In the genomic region with DNA sequence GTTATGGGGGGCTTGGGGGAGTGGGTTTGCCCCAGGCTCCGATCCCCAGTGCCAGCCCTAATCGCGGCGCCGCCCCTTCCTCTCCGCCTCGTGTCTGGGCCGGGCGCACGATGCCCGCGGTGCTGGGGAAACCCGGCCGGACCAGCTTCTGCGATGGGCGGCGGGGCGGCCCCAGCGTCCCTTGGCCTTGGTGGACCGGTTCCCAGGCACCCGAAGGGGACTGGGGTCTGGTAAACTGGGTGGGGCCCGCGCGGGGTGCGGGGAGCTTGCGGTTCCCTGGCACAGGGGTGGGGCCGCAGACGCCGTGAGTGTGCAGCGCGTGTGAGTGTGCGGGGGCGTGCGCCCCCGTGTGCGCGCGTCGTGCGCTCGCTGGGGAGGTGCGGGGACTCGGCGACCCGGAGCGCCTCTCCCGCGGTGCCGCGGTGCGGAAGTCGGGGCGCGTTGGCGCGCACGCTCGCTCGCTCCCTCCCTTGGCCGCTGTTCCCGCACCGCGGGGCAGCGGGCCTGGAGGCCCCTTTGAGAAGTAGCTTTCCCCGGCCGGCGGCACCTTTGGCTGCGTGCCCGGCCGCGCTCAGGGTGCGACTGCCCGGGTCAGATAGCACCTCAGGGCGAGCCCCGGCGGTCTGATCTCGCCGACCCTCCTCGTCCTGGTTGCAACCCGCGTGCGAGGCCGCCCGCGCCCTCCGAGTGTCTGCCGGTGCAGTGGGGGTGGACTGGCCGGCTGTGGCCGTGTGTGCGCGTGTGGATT, we compare ENCODE assay signal across 1 cellular context.
TF ChIP-seq lines count a peak whose summit lies in the region.

No MANE protein-coding gene starts in this region.

TF ChIP-seq in HepG2, 621 proteins besides CTCF, POLR2A, EP300 and RAD21 (continued from another document and continues in another):
- TF ChIP-seq, protein P1, sequence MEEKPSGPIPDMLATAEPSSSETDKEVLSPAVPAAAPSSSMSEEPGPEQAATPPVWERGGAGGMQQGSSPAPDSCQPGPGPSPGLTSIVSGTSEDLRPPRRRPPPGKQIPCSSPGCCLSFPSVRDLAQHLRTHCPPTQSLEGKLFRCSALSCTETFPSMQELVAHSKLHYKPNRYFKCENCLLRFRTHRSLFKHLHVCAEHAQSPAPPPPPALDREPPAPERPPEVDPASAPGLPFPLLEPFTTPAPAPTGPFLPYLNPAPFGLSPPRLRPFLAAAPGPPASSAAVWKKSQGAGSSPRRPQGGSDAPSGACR (CRISPR knock-in tag; IDR thresholded peaks at IDR 0.05): no peak; the same call in 1 of the 2 replicates
- TF ChIP-seq REL (CRISPR knock-in tag; conservative IDR thresholded peaks at IDR 0.05) (no peak), HHEX (CRISPR knock-in tag; IDR thresholded peaks at IDR 0.05) (no peak), FOXJ3 (CRISPR knock-in tag; IDR thresholded peaks at IDR 0.05; ENCODE audit: borderline replicate concordance) (no peak), ZFP41 (CRISPR knock-in tag; IDR thresholded peaks at IDR 0.05; ENCODE audit: borderline replicate concordance) (no peak), NRL (CRISPR knock-in tag; IDR thresholded peaks at IDR 0.05; ENCODE audit: borderline replicate concordance) (peak; percentile 67; the same call in 1 of the 2 replicates), ZNF207 (IDR thresholded peaks at IDR 0.05; ENCODE audit: borderline replicate concordance) (no peak), HINFP (CRISPR knock-in tag; IDR thresholded peaks at IDR 0.05; ENCODE audit: low read depth) (no peak), ZNF777 (CRISPR knock-in tag; IDR thresholded peaks at IDR 0.05) (peak; percentile 86), ZNF589 (CRISPR knock-in tag; conservative IDR thresholded peaks at IDR 0.05) (no peak), NR2F1 (CRISPR knock-in tag; IDR thresholded peaks at IDR 0.05) (no peak), SRSF4 (IDR thresholded peaks at IDR 0.05; ENCODE audit: low read depth, low read length, poor library complexity, severe bottlenecking) (no peak), RFXANK (CRISPR knock-in tag; IDR thresholded peaks at IDR 0.05) (no peak), ZSCAN12 (CRISPR knock-in tag; IDR thresholded peaks at IDR 0.05) (no peak), ZNF235 (CRISPR knock-in tag; IDR thresholded peaks at IDR 0.05; ENCODE audit: borderline replicate concordance) (no peak), TSC22D2 (CRISPR knock-in tag; IDR thresholded peaks at IDR 0.05; ENCODE audit: borderline replicate concordance) (no peak), POGZ (CRISPR knock-in tag; IDR thresholded peaks at IDR 0.05) (no peak), ZNF577 (CRISPR knock-in tag; IDR thresholded peaks at IDR 0.05; ENCODE audit: borderline replicate concordance, low read depth) (no peak), MTF1 (CRISPR knock-in tag; IDR thresholded peaks at IDR 0.05) (no peak), THYN1 (CRISPR knock-in tag; IDR thresholded peaks at IDR 0.05; ENCODE audit: borderline replicate concordance, low read depth) (no peak), CBX1 (IDR thresholded peaks at IDR 0.05; ENCODE audit: low read depth) (no peak), KAT8 (CRISPR knock-in tag; IDR thresholded peaks at IDR 0.05) (no peak), KDM6A (CRISPR knock-in tag; IDR thresholded peaks at IDR 0.05; ENCODE audit: low read depth) (no peak), SRSF1 (optimal IDR thresholded peaks at IDR 0.05; ENCODE audit: low read depth, low read length) (no peak), ZNF704 (CRISPR knock-in tag; IDR thresholded peaks at IDR 0.05; ENCODE audit: borderline replicate concordance) (no peak), SNAPC4 (CRISPR knock-in tag; IDR thresholded peaks at IDR 0.05) (no peak), HNRNPUL1 (IDR thresholded peaks at IDR 0.05; ENCODE audit: low read depth, low read length) (no peak), PRMT3 (CRISPR knock-in tag; IDR thresholded peaks at IDR 0.05; ENCODE audit: borderline replicate concordance, low read depth) (no peak), XBP1 (CRISPR knock-in tag; IDR thresholded peaks at IDR 0.05) (no peak), KLF13 (CRISPR knock-in tag; IDR thresholded peaks at IDR 0.05) (no peak), ZNF615 (CRISPR knock-in tag; IDR thresholded peaks at IDR 0.05; ENCODE audit: borderline replicate concordance) (no peak), ZFY (CRISPR knock-in tag; IDR thresholded peaks at IDR 0.05) (peak; percentile 76), NFYB (CRISPR knock-in tag; IDR thresholded peaks at IDR 0.05) (peak; percentile 3; the same call in 1 of the 2 replicates), BRF2 (CRISPR knock-in tag; IDR thresholded peaks at IDR 0.05) (no peak), E2F2 (CRISPR knock-in tag; IDR thresholded peaks at IDR 0.05; ENCODE audit: borderline replicate concordance) (no peak), DNMT3B (CRISPR knock-in tag; conservative IDR thresholded peaks at IDR 0.05) (no peak)
- TF ChIP-seq, protein P2, sequence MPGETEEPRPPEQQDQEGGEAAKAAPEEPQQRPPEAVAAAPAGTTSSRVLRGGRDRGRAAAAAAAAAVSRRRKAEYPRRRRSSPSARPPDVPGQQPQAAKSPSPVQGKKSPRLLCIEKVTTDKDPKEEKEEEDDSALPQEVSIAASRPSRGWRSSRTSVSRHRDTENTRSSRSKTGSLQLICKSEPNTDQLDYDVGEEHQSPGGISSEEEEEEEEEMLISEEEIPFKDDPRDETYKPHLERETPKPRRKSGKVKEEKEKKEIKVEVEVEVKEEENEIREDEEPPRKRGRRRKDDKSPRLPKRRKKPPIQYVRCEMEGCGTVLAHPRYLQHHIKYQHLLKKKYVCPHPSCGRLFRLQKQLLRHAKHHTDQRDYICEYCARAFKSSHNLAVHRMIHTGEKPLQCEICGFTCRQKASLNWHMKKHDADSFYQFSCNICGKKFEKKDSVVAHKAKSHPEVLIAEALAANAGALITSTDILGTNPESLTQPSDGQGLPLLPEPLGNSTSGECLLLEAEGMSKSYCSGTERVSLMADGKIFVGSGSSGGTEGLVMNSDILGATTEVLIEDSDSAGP (CRISPR knock-in tag; IDR thresholded peaks at IDR 0.05; ENCODE audit: borderline replicate concordance): peak; percentile 30; the same call in 1 of the 2 replicates
- TF ChIP-seq, protein P3, sequence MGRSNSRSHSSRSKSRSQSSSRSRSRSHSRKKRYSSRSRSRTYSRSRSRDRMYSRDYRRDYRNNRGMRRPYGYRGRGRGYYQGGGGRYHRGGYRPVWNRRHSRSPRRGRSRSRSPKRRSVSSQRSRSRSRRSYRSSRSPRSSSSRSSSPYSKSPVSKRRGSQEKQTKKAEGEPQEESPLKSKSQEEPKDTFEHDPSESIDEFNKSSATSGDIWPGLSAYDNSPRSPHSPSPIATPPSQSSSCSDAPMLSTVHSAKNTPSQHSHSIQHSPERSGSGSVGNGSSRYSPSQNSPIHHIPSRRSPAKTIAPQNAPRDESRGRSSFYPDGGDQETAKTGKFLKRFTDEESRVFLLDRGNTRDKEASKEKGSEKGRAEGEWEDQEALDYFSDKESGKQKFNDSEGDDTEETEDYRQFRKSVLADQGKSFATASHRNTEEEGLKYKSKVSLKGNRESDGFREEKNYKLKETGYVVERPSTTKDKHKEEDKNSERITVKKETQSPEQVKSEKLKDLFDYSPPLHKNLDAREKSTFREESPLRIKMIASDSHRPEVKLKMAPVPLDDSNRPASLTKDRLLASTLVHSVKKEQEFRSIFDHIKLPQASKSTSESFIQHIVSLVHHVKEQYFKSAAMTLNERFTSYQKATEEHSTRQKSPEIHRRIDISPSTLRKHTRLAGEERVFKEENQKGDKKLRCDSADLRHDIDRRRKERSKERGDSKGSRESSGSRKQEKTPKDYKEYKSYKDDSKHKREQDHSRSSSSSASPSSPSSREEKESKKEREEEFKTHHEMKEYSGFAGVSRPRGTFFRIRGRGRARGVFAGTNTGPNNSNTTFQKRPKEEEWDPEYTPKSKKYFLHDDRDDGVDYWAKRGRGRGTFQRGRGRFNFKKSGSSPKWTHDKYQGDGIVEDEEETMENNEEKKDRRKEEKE (IDR thresholded peaks at IDR 0.05): no peak
- TF ChIP-seq, protein P4, sequence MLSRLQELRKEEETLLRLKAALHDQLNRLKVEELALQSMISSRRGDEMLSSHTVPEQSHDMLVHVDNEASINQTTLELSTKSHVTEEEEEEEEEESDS (CRISPR knock-in tag; IDR thresholded peaks at IDR 0.05; ENCODE audit: borderline replicate concordance): 0 out of 2 replicates have a peak, but pooled peaks have one; percentile 31
- TF ChIP-seq, protein P5, sequence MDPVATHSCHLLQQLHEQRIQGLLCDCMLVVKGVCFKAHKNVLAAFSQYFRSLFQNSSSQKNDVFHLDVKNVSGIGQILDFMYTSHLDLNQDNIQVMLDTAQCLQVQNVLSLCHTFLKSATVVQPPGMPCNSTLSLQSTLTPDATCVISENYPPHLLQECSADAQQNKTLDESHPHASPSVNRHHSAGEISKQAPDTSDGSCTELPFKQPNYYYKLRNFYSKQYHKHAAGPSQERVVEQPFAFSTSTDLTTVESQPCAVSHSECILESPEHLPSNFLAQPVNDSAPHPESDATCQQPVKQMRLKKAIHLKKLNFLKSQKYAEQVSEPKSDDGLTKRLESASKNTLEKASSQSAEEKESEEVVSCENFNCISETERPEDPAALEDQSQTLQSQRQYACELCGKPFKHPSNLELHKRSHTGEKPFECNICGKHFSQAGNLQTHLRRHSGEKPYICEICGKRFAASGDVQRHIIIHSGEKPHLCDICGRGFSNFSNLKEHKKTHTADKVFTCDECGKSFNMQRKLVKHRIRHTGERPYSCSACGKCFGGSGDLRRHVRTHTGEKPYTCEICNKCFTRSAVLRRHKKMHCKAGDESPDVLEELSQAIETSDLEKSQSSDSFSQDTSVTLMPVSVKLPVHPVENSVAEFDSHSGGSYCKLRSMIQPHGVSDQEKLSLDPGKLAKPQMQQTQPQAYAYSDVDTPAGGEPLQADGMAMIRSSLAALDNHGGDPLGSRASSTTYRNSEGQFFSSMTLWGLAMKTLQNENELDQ (CRISPR knock-in tag; IDR thresholded peaks at IDR 0.05; ENCODE audit: borderline replicate concordance): no peak
